ENCODE assay signal across 10 cellular contexts in the genomic region with DNA sequence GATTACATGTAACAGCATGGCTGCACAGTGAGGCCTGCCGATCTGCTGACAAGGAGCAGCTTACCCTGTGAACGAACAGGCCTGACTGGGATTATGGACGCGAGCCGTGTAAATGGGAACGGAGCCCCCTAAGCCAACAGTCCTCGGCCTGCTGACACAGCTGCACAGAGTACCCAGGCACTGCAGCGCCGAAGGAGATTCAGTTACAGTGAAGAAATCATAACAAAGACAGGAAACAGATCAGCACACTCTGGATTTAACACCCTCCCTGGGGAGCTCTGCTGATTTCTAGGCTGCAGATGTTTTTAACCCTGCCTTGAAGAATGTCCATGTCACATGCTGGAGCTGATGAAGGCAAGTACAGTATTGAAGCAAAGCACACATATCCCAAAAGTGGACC. TPM values are rescaled to one million over a fixed set of nuclear protein-coding genes. Genes with fewer than 3 reads are reported as not detected.
DNase-seq lines count a peak whose midpoint lies in the region; ATAC-seq and TF ChIP-seq lines count a peak whose summit lies in the region.
"Had no signal": no experiment of that assay in that cellular context is flagged by ENCODE, and none has a peak within 500 bp of the region (broad histone marks: within the 10 kb centered on the region; RNA-seq: fewer than 3 reads in every experiment).

No MANE protein-coding gene starts in this region.

- peaks cover 22% of the 10 kb centered on the region for H3K4me1 Mint-ChIP-seq in endothelial cell (ENCODE audit: unreplicated experiment)
- H3K4me1 Mint-ChIP-seq in nephron progenitor cell, result peaks cover 81% of the 10 kb centered on the region

- H3K27me3 Mint-ChIP-seq in endothelial cell (ENCODE audit: unreplicated experiment), result peaks cover 4% of the 10 kb centered on the region
- no peaks in the 10 kb centered on the region for H3K27me3 Mint-ChIP-seq in nephron progenitor cell (ENCODE audit: low read depth, poor library complexity)

- no peak overlapping the region for H3K4me3 Mint-ChIP-seq in endothelial cell (ENCODE audit: unreplicated experiment)
- H3K4me3 Mint-ChIP-seq in nephron progenitor cell, result peak overlapping the region; percentile 51
- H3K4me3 Mint-ChIP-seq: HFFc6; stimulated activated naive CD8-positive, alpha-beta T cell treated with anti-CD3 and anti-CD28 coated beads, Interleukin-15, Interleukin-2, amounts not matched to agents 100 ng/mL and 50 ng/mL, for 24 hours had no signal

- DNase-seq in AG09309 (ENCODE audit: low read depth) (peak; percentile 59), NCI-H2171 treated with DMSO at 0.1 percent for 48 hours (lab: John Stamatoyannopoulos, UW) (peak; percentile 87), endothelial cell (ENCODE audit: low spot score) (peak; percentile 41), nephron progenitor cell (peak; percentile 52), putamen (ENCODE audit: low spot score) (no peak)
- DNase-seq: HFFc6 had no signal

- ATAC-seq in GM18498 (IDR thresholded peaks at IDR 0.05; ENCODE audit: unreplicated experiment) (no peak), GM19351 (IDR thresholded peaks at IDR 0.05; ENCODE audit: unreplicated experiment) (no peak), HG03520 (IDR thresholded peaks at IDR 0.05; ENCODE audit: unreplicated experiment) (no peak)

- H3K4me3 ChIP-seq in AG09309 (ENCODE audit: control insufficient read depth, low read depth, low read length), result no peak overlapping the region

- H3K27ac Mint-ChIP-seq in endothelial cell (ENCODE audit: unreplicated experiment), result peak overlapping the region; percentile 59
- H3K27ac Mint-ChIP-seq in nephron progenitor cell, result peak overlapping the region; percentile 99
- H3K27ac Mint-ChIP-seq: HFFc6; stimulated activated naive CD8-positive, alpha-beta T cell treated with anti-CD3 and anti-CD28 coated beads, Interleukin-15, Interleukin-2, amounts not matched to agents 100 ng/mL and 50 ng/mL, for 24 hours had no signal

- H3K9me3 Mint-ChIP-seq in endothelial cell (ENCODE audit: unreplicated experiment), result no peaks in the 10 kb centered on the region
- H3K9me3 Mint-ChIP-seq in nephron progenitor cell, result peaks cover 36% of the 10 kb centered on the region
- H3K9me3 Mint-ChIP-seq: HFFc6 had no signal

- peaks cover 27% of the 10 kb centered on the region for H3K36me3 Mint-ChIP-seq in endothelial cell (ENCODE audit: low read depth, unreplicated experiment)
- peaks cover 70% of the 10 kb centered on the region for H3K36me3 Mint-ChIP-seq in nephron progenitor cell (ENCODE audit: low read depth)

- no peak for TF ChIP-seq CTCF in AG09309 (IDR thresholded peaks at IDR 0.05; ENCODE audit: control insufficient read depth, insufficient read depth, low read depth, low read length, missing control alignments)
- TF ChIP-seq CTCF in endothelial cell (IDR thresholded peaks at IDR 0.05; ENCODE audit: unreplicated experiment), result no peak
- no peak for TF ChIP-seq CTCF in nephron progenitor cell (IDR thresholded peaks at IDR 0.05)

RNA-seq across cellular contexts. Expression of a gene that starts 43.4 kb away (rescaled TPM):
- total RNA-seq in endothelial cell (ENCODE audit: unreplicated experiment), result 157 TPM
